8 cellular contexts compared by ENCODE assay signal in the genomic region with DNA sequence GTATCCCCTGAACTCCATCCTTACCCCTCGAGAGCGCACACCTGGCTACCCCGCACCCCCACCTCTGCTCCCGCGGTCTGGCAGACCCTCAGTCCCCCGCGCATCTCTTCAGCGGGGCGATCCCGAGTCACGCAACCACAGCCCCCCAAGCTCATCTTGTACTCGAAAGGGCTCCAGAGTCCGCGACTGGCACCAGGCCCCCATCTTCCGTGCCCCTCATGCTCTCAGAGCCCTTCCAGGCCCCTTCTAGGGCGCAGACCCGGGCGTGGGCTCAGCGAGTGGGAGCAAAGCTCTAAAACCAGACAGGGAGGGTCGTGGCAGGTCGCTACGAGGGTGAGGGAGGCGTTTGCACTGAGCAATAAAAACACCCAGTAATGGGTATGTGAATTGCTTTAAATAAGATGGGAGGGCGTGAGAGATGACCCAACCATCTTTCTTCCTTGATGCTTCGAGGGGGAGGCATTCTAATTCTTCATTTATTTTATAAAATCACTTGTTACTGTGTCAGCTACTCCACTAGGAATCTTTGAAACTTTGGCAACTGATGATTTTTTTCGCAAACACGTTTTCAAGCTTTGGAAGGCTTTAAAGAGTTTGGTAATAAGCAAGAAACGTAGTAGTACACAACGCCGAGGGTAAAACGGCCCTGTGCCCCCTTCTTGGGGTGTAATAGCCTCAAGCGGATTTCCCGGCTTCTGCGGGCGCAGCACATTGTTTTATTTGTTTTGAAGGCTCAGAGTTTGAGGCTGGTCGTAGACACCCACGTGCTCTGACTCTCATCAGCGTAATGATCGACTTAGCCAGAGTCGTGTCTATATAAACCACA. TPM values are rescaled to one million over a fixed set of nuclear protein-coding genes. Genes with fewer than 3 reads are reported as not detected.
A peak's percentile ranks its signal among the peaks of the same experiment; 100 is the strongest.
DNase-seq lines count a peak whose midpoint lies in the region; ATAC-seq and TF ChIP-seq lines count a peak whose summit lies in the region.

No MANE protein-coding gene starts in this region.

- H3K4me1 Mint-ChIP-seq in progenitor cell of endocrine pancreas (ENCODE audit: low read depth) = peaks cover 19% of the 10 kb centered on the region

- H3K36me3 ChIP-seq in esophagus squamous epithelium = no peaks in the 10 kb centered on the region

- no peak for ATAC-seq in GM19351 (IDR thresholded peaks at IDR 0.05; ENCODE audit: unreplicated experiment)
- no peak for ATAC-seq in GM21723 (IDR thresholded peaks at IDR 0.05; ENCODE audit: unreplicated experiment)

- H3K27me3 ChIP-seq in esophagus squamous epithelium = peaks cover 0 to 99% (median 24%) of the 10 kb centered on the region in 4 donors

- H3K27ac Mint-ChIP-seq in progenitor cell of endocrine pancreas = peak overlapping the region; percentile 69

- no peaks in the 10 kb centered on the region for H3K36me3 Mint-ChIP-seq in progenitor cell of endocrine pancreas (ENCODE audit: insufficient read depth)

- DNase-seq in activated gamma-delta T cell treated with Interleukin-2 at 50 U/mL for 16 hours (peak; percentile 52), activated gamma-delta T cell (lab: John Stamatoyannopoulos, UW) (no peak), esophagus squamous epithelium (lab: John Stamatoyannopoulos, UW) (no peak), progenitor cell of endocrine pancreas (ENCODE audit: low spot score, unreplicated experiment) (no peak), posterior vena cava (ENCODE audit: low spot score) (no peak)
- peak; percentile 80 for DNase-seq in activated CD8-positive, alpha-beta memory T cell treated with anti-CD3 and anti-CD28 coated beads for 24 hours

- H3K4me3 ChIP-seq in esophagus squamous epithelium = peak overlapping the region; percentile 16 to 79 (median 58)

- peak overlapping the region; percentile 30 for H3K4me3 Mint-ChIP-seq in progenitor cell of endocrine pancreas (ENCODE audit: low read depth)

- TF ChIP-seq CTCF in esophagus squamous epithelium (IDR thresholded peaks at IDR 0.05) (no peak), progenitor cell of endocrine pancreas (IDR thresholded peaks at IDR 0.05; ENCODE audit: unreplicated experiment) (no peak)

- peaks cover 90% of the 10 kb centered on the region for H3K27me3 Mint-ChIP-seq in progenitor cell of endocrine pancreas

- 4 to 6% methylated on average over 24 to 30 of the region's 40 CpGs for WGBS in esophagus squamous epithelium, 2 donors

- intact Hi-C loops in esophagus squamous epithelium (cut with DNase I) (loop anchor here (10.0 kb wide), 1 partner anchor 295 kb away; no protein-coding TSS in a partner anchor), posterior vena cava (cut with DNase I) (no loop called here)

- no peaks in the 10 kb centered on the region for H3K9me3 Mint-ChIP-seq in progenitor cell of endocrine pancreas (ENCODE audit: low read depth)

- H3K9me3 ChIP-seq in esophagus squamous epithelium = no peaks in the 10 kb centered on the region

- TF ChIP-seq POLR2A in esophagus squamous epithelium (IDR thresholded peaks at IDR 0.05) = peak in 1 of 4 donors; percentile 29

- H3K4me1 ChIP-seq in esophagus squamous epithelium = peaks cover 21 to 51% (median 35%) of the 10 kb centered on the region in 3 donors

- H3K27ac ChIP-seq in esophagus squamous epithelium = peak overlapping the region in 2 of 4 donors; percentile 39 to 51

RNA-seq across cellular contexts. Expression of a gene that starts 42.6 kb away (rescaled TPM):
- total RNA-seq in esophagus squamous epithelium (10 to 100 TPM in 1 of 4 donors, 1 to 10 TPM in 3; 3.6 to 10.9 (median 5.3) TPM), progenitor cell of endocrine pancreas (40.5 and 41.1 TPM in 2 replicates), posterior vena cava (10 to 100 TPM in 1 of 2 donors, 1 to 10 TPM in 1; 7.9 to 10.3 TPM)

Comparison
In these comparisons a context has a peak if more than half of its experiments do, and no peak if none do; other contexts are left out.
1. DNase-seq: peak in activated gamma-delta T cell treated with Interleukin-2 at 50 U/mL for 16 hours (single experiment) and activated CD8-positive, alpha-beta memory T cell treated with anti-CD3 and anti-CD28 coated beads for 24 hours (single experiment); none in activated gamma-delta T cell (single experiment), esophagus squamous epithelium (single experiment), progenitor cell of endocrine pancreas (single experiment) and posterior vena cava (single experiment).